ENCODE assay signal across 14 cellular contexts in genomic region chr9:89354471-89354870, GRCh38.
"Had no signal": no experiment of that assay in that cellular context is flagged by ENCODE, and none has a peak within 500 bp of the region (broad histone marks: within the 10 kb centered on the region; RNA-seq: fewer than 3 reads in every experiment).

No MANE protein-coding gene starts in this region.

- H3K36me3 ChIP-seq: ovary had no signal

- H3K4me1 ChIP-seq: breast epithelium had no signal

- DNase-seq: activated effector memory CD4-positive, alpha-beta T cell treated with anti-CD3 and anti-CD28 coated beads, Interleukin-2, amount 50 U/mL, for 16 hours; activated naive CD8-positive, alpha-beta T cell treated with anti-CD3 and anti-CD28 coated beads for 36 hours; activated T-cell treated with anti-CD3 and anti-CD28 coated beads for 4 hours; dorsolateral prefrontal cortex; foreskin melanocyte; heart left ventricle; mammary epithelial cell; ovary; substantia nigra; T-cell; upper lobe of right lung had no signal

- H3K9me3 Mint-ChIP-seq: activated naive CD8-positive, alpha-beta T cell treated with anti-CD3 and anti-CD28 coated beads for 36 hours; T-cell had no signal

- H3K4me3 ChIP-seq: breast epithelium, dorsolateral prefrontal cortex, heart left ventricle, ovary, upper lobe of right lung had no signal

- H3K9me3 ChIP-seq: breast epithelium, heart left ventricle, ovary, upper lobe of right lung had no signal

- H3K27me3 ChIP-seq: breast epithelium, dorsolateral prefrontal cortex, heart left ventricle, ovary, upper lobe of right lung had no signal

- H3K4me3 Mint-ChIP-seq: activated naive CD8-positive, alpha-beta T cell treated with anti-CD3 and anti-CD28 coated beads for 36 hours; T-cell had no signal

- H3K27me3 Mint-ChIP-seq: activated naive CD8-positive, alpha-beta T cell treated with anti-CD3 and anti-CD28 coated beads for 36 hours; T-cell had no signal

- H3K27ac ChIP-seq: breast epithelium, heart left ventricle, ovary, upper lobe of right lung, VCaP had no signal

- ATAC-seq: left lobe of liver, T-cell, upper lobe of right lung had no signal
